In genomic region chr5:164353155-164353554, GRCh38 we compare ENCODE assay signal across 27 cellular contexts.
A peak's percentile ranks its signal among the peaks of the same experiment; 100 is the strongest.
DNase-seq lines count a peak whose midpoint lies in the region; ATAC-seq, FAIRE-seq and TF ChIP-seq lines count a peak whose summit lies in the region.
"Had no signal": no experiment of that assay in that cellular context is flagged by ENCODE, and none has a peak within 500 bp of the region (broad histone marks: within the 10 kb centered on the region; RNA-seq: fewer than 3 reads in every experiment).

No MANE protein-coding gene starts in this region.

- DNase-seq in NCI-H526 treated with DMSO at 0.1 percent for 48 hours (lab: John Stamatoyannopoulos, UW) (peak; percentile 4), astrocyte (ENCODE audit: low read depth) (peak; percentile 86), iris pigment epithelial cell (ENCODE audit: low read depth) (peak; percentile 28), AML-193 (lab: John Stamatoyannopoulos, UW) (no peak), HFFc6 (no peak)
- DNase-seq: activated CD4-positive, alpha-beta T cell treated with anti-CD3 and anti-CD28 coated beads, Interleukin-2, amount 50 U/mL, for 1 hour; CD8-positive, alpha-beta T cell; DMS153; effector memory CD8-positive, alpha-beta T cell; esophagus squamous epithelium; H9; head of caudate nucleus; Karpas-422; left ventricle myocardium inferior; MV-4-11; NCI-H1694 treated with DMSO at 0.1 percent for 48 hours; NCI-H2171 treated with DMSO at 0.1 percent for 48 hours; NCI-H774; psoas muscle; Right ventricle myocardium superior; T-cell; uterus had no signal

- H3K9me3 Mint-ChIP-seq in astrocyte (ENCODE audit: unreplicated experiment) (no peaks in the 10 kb centered on the region), HFFc6 (peaks cover 24% of the 10 kb centered on the region)
- H3K9me3 Mint-ChIP-seq: H9 had no signal

- H3K4me2 ChIP-seq in astrocyte (ENCODE audit: low read length), result no peak overlapping the region

- H3K27ac ChIP-seq in astrocyte (ENCODE audit: low read depth, low read length), result no peak overlapping the region
- peak overlapping the region; percentile 65 for H3K27ac ChIP-seq in subcutaneous abdominal adipose tissue (ENCODE audit: low read depth, low read length)
- H3K27ac ChIP-seq: esophagus squamous epithelium, left ventricle myocardium inferior, psoas muscle, uterus, VCaP had no signal

- H3K4me3 Mint-ChIP-seq in astrocyte (ENCODE audit: unreplicated experiment) (no peak overlapping the region), HFFc6 (no peak overlapping the region)
- H3K4me3 Mint-ChIP-seq: CD8-positive, alpha-beta T cell; effector memory CD8-positive, alpha-beta T cell; H9; T-cell had no signal

- H3K9ac ChIP-seq in astrocyte (ENCODE audit: low read length) (no peak overlapping the region), subcutaneous abdominal adipose tissue (ENCODE audit: low read length in 5 of 5) (peak overlapping the region in 1 of 5 donors; percentile 24)

- TF ChIP-seq CTCF in astrocyte (IDR thresholded peaks at IDR 0.05; ENCODE audit: insufficient read depth, low read depth, low read length) (no peak), HFFc6 (IDR thresholded peaks at IDR 0.05) (no peak)

- no peaks in the 10 kb centered on the region for H3K79me2 ChIP-seq in astrocyte (ENCODE audit: insufficient read depth, low read length)

- H3K27me3 Mint-ChIP-seq in astrocyte (ENCODE audit: low read depth, unreplicated experiment) (no peaks in the 10 kb centered on the region), HFFc6 (ENCODE audit: insufficient read depth) (no peaks in the 10 kb centered on the region)
- H3K27me3 Mint-ChIP-seq: effector memory CD8-positive, alpha-beta T cell; T-cell had no signal

- no peak overlapping the region for H3K27ac Mint-ChIP-seq in astrocyte (ENCODE audit: unreplicated experiment)
- no peak overlapping the region for H3K27ac Mint-ChIP-seq in HFFc6
- H3K27ac Mint-ChIP-seq: activated naive CD4-positive, alpha-beta T cell treated with anti-CD3 and anti-CD28 coated beads, Interleukin-2, amount 50 U/mL, for 72 hours; CD8-positive, alpha-beta T cell; effector memory CD8-positive, alpha-beta T cell; H9; T-cell had no signal

- H3K4me1 Mint-ChIP-seq in astrocyte (ENCODE audit: low read depth, unreplicated experiment) (peaks cover 4% of the 10 kb centered on the region), HFFc6 (ENCODE audit: low read depth) (no peaks in the 10 kb centered on the region)
- H3K4me1 Mint-ChIP-seq: T-cell had no signal

- no peak overlapping the region for H3K4me3 ChIP-seq in astrocyte (ENCODE audit: insufficient read depth, low read depth, low read length)
- no peak overlapping the region for H3K4me3 ChIP-seq in subcutaneous abdominal adipose tissue (ENCODE audit: low read depth in 1 of 5, low read length in 5 of 5)
- H3K4me3 ChIP-seq: esophagus squamous epithelium, left ventricle myocardium inferior, psoas muscle, uterus had no signal

- H3K4me1 ChIP-seq in astrocyte (ENCODE audit: insufficient read depth, low read length) (no peaks in the 10 kb centered on the region), subcutaneous abdominal adipose tissue (ENCODE audit: control insufficient read depth in 5 of 5, insufficient read depth in 5 of 5, low read length in 5 of 5) (peaks cover 0 to 32% (median 11%) of the 10 kb centered on the region in 5 donors)
- H3K4me1 ChIP-seq: esophagus squamous epithelium, left ventricle myocardium inferior, psoas muscle, uterus had no signal

- no peaks in the 10 kb centered on the region for H4K20me1 ChIP-seq in astrocyte (ENCODE audit: insufficient read depth, low read length)

- no peaks in the 10 kb centered on the region for H3K9me3 ChIP-seq in astrocyte (ENCODE audit: insufficient read depth, low read depth, low read length)
- no peaks in the 10 kb centered on the region for H3K9me3 ChIP-seq in subcutaneous abdominal adipose tissue (ENCODE audit: control insufficient read depth in 5 of 5, low read length in 5 of 5)
- H3K9me3 ChIP-seq: esophagus squamous epithelium, left ventricle myocardium inferior, psoas muscle, uterus had no signal

- no peak overlapping the region for H2AFZ ChIP-seq in astrocyte (ENCODE audit: low read depth, low read length)

- H3K27me3 ChIP-seq in astrocyte (ENCODE audit: insufficient read depth, low read length) (no peaks in the 10 kb centered on the region), subcutaneous abdominal adipose tissue (ENCODE audit: control insufficient read depth in 5 of 5, insufficient read depth in 4 of 5, low read length in 5 of 5) (no peaks in the 10 kb centered on the region)
- H3K27me3 ChIP-seq: esophagus squamous epithelium, uterus had no signal

- H3K36me3 Mint-ChIP-seq in astrocyte (ENCODE audit: low read depth, unreplicated experiment) (no peaks in the 10 kb centered on the region), HFFc6 (ENCODE audit: low read depth) (no peaks in the 10 kb centered on the region)
- H3K36me3 Mint-ChIP-seq: activated naive CD4-positive, alpha-beta T cell treated with anti-CD3 and anti-CD28 coated beads, Interleukin-2, amount 50 U/mL, for 72 hours; CD8-positive, alpha-beta T cell; T-cell had no signal

- ATAC-seq in HG03135 (IDR thresholded peaks at IDR 0.05; ENCODE audit: unreplicated experiment), result no peak
- ATAC-seq: activated naive CD4-positive, alpha-beta T cell treated with anti-CD3 and anti-CD28 coated beads, Interleukin-2, amount 50 U/mL, for 72 hours; CD8-positive, alpha-beta T cell; effector memory CD8-positive, alpha-beta T cell; psoas muscle; T-cell had no signal

- H3K36me3 ChIP-seq in astrocyte (ENCODE audit: insufficient read depth, low read length) (no peaks in the 10 kb centered on the region), subcutaneous abdominal adipose tissue (ENCODE audit: control insufficient read depth in 5 of 5, insufficient read depth in 5 of 5, low read length in 5 of 5) (no peaks in the 10 kb centered on the region)
- H3K36me3 ChIP-seq: esophagus squamous epithelium, left ventricle myocardium inferior, uterus had no signal

- FAIRE-seq in astrocyte (lab: Jason Lieb, UNC), result no peak
- FAIRE-seq: G401.6 had no signal

Comparison
In these comparisons a context has a peak if more than half of its experiments do, and no peak if none do; other contexts are left out.
1. DNase-seq: peak in NCI-H526 treated with DMSO at 0.1 percent for 48 hours (single experiment), astrocyte (single experiment) and iris pigment epithelial cell (single experiment); none in AML-193 (0 of 2) and HFFc6 (single experiment).